10 cellular contexts compared by ENCODE assay signal in the genomic region with DNA sequence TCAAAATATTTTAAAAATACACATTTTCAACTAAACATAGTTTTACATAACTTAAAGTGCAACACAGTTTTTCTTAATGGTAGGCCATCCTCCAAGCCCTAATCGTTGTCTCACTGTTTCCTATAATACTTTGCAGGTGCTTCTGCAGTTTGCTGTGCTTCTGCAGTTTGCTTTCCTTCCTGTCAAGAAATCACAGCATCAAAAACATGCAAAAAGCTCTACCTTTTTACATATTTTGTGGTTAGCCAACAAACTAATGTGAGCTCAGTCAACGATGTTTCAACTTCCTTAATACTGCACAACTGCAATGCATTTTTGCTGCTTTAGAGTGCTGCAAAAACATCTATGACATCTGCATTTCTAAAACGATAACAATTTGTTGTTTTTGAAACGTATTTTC. TPM values are rescaled to one million over a fixed set of nuclear protein-coding genes. Genes with fewer than 3 reads are reported as not detected.
A peak's percentile ranks its signal among the peaks of the same experiment; 100 is the strongest.
DNase-seq lines count a peak whose midpoint lies in the region; ATAC-seq, FAIRE-seq and TF ChIP-seq lines count a peak whose summit lies in the region.
"Had no signal": no experiment of that assay in that cellular context is flagged by ENCODE, and none has a peak within 500 bp of the region (broad histone marks: within the 10 kb centered on the region; RNA-seq: fewer than 3 reads in every experiment).

No MANE protein-coding gene starts in this region.

- no peaks in the 10 kb centered on the region for H3K36me3 ChIP-seq in CD4-positive, alpha-beta memory T cell (ENCODE audit: insufficient read depth, low read length)
- H3K36me3 ChIP-seq in WERI-Rb-1, result no peaks in the 10 kb centered on the region
- H3K36me3 ChIP-seq: suprapubic skin had no signal

- H3K4me3 ChIP-seq in CD4-positive, alpha-beta memory T cell (ENCODE audit: low read length in 2 of 2), result no peak overlapping the region
- H3K4me3 ChIP-seq in WERI-Rb-1 (ENCODE audit: low read depth, low read length), result no peak overlapping the region
- H3K4me3 ChIP-seq: suprapubic skin had no signal

- H3K27me3 Mint-ChIP-seq in CD4-positive, alpha-beta memory T cell, result no peaks in the 10 kb centered on the region

- CTCF ChIA-PET in CD4-positive, alpha-beta memory T cell (lab: Charles Lee; ENCODE audit: partially characterized antibody), result interaction anchor here (1.7 kb wide), 1 partner anchor 25 kb away, joined by 5 read pairs; a partner anchor contains a TSS

- H3K36me3 Mint-ChIP-seq in CD4-positive, alpha-beta memory T cell, result peaks cover 41% of the 10 kb centered on the region in 2 donors

- peak overlapping the region in 6 of 7 donors; percentile 75 to 94 (median 88) for H3K27ac Mint-ChIP-seq in CD4-positive, alpha-beta memory T cell

- POLR2A ChIA-PET in CD4-positive, alpha-beta memory T cell (lab: Charles Lee; ENCODE audit: partially characterized antibody), result interaction anchor here (0.6 to 2.7 kb wide), 6 partner anchors 13 to 219 kb away, joined by 3 to 20 read pairs (median 4); a partner anchor contains a TSS

- FAIRE-seq in urothelium cell line (lab: Jason Lieb, UNC), result no peak

- peaks cover 63 to 93% (median 78%) of the 10 kb centered on the region in 4 donors for H3K4me1 Mint-ChIP-seq in CD4-positive, alpha-beta memory T cell

- H3K9me3 ChIP-seq in CD4-positive, alpha-beta memory T cell (ENCODE audit: control insufficient read depth in 1 of 2, low read length in 2 of 2), result no peaks in the 10 kb centered on the region
- no peaks in the 10 kb centered on the region for H3K9me3 ChIP-seq in WERI-Rb-1 (ENCODE audit: severe bottlenecking)
- H3K9me3 ChIP-seq: suprapubic skin had no signal

- peaks cover 0 to 4% (median 2%) of the 10 kb centered on the region in 8 donors for H3K9me3 Mint-ChIP-seq in CD4-positive, alpha-beta memory T cell

- peak overlapping the region in 7 of 8 donors; percentile 12 to 79 (median 61) for H3K4me3 Mint-ChIP-seq in CD4-positive, alpha-beta memory T cell

- ATAC-seq in GM19023 (IDR thresholded peaks at IDR 0.05; ENCODE audit: unreplicated experiment) (peak; percentile 84), HG02852 (IDR thresholded peaks at IDR 0.05; ENCODE audit: unreplicated experiment) (peak; percentile 93)

- H3K4me1 ChIP-seq in CD4-positive, alpha-beta memory T cell (ENCODE audit: insufficient read depth, low read length), result peaks cover 87% of the 10 kb centered on the region
- H3K4me1 ChIP-seq: suprapubic skin had no signal

- no peak overlapping the region for H3K27ac ChIP-seq in CD4-positive, alpha-beta memory T cell (ENCODE audit: low read depth, low read length)
- no peak overlapping the region for H3K27ac ChIP-seq in WERI-Rb-1
- H3K27ac ChIP-seq: suprapubic skin had no signal

- no peak for TF ChIP-seq CTCF in WERI-Rb-1 (IDR thresholded peaks at IDR 0.05; ENCODE audit: low read depth, low read length)

- no peaks in the 10 kb centered on the region for H3K27me3 ChIP-seq in CD4-positive, alpha-beta memory T cell (ENCODE audit: insufficient read depth, low read length)
- H3K27me3 ChIP-seq in WERI-Rb-1 (ENCODE audit: insufficient read depth, low read depth, severe bottlenecking), result no peaks in the 10 kb centered on the region
- H3K27me3 ChIP-seq: suprapubic skin had no signal

- intact Hi-C loops in CD4-positive, alpha-beta memory T cell (cut with micrococcal nuclease), result loop anchor here (1.0 to 2.0 kb wide), 2 partner anchors 15 to 24 kb away; no protein-coding TSS in a partner anchor

- peak; percentile 62 to 76 (median 70) for DNase-seq in CD4-positive, alpha-beta memory T cell
- peak; percentile 88 for DNase-seq in NAMALWA (ENCODE audit: low spot score)
- DNase-seq in WERI-Rb-1, result no peak
- DNase-seq in NCI-H446 treated with DMSO at 0.1 percent for 48 hours (lab: John Stamatoyannopoulos, UW), result no peak
- no peak for DNase-seq in urothelium cell line (ENCODE audit: low spot score)
- DNase-seq in DMS 273 (lab: John Stamatoyannopoulos, UW; ENCODE audit: unreplicated experiment), result no peak
- DNase-seq: kidney glomerular epithelial cell had no signal

RNA-seq across cellular contexts. Expression of a gene that starts 25.2 kb away (rescaled TPM):
- total RNA-seq in CD4-positive, alpha-beta memory T cell, result 100 to 1,000 TPM; 264 to 277 TPM
- polyA plus RNA-seq in CD4-positive, alpha-beta memory T cell, result 100 to 1,000 TPM; 176 to 275 TPM

Comparison
In these comparisons a context has a peak if more than half of its experiments do, and no peak if none do; other contexts are left out.
1. DNase-seq: peak in CD4-positive, alpha-beta memory T cell (5 of 5) and NAMALWA (single experiment); none in WERI-Rb-1 (single experiment), NCI-H446 treated with DMSO at 0.1 percent for 48 hours (single experiment), urothelium cell line (single experiment) and DMS 273 (single experiment).